15 cellular contexts compared by ENCODE assay signal in genomic region chr3:63687569-63688233, GRCh38.
A peak's percentile ranks its signal among the peaks of the same experiment; 100 is the strongest.
DNase-seq lines count a peak whose midpoint lies in the region; ATAC-seq and TF ChIP-seq lines count a peak whose summit lies in the region.
"Had no signal": no experiment of that assay in that cellular context is flagged by ENCODE, and none has a peak within 500 bp of the region (broad histone marks: within the 10 kb centered on the region; RNA-seq: fewer than 3 reads in every experiment).

No MANE protein-coding gene starts in this region.

- peak; percentile 51 for ATAC-seq in GM21717 (IDR thresholded peaks at IDR 0.05; ENCODE audit: unreplicated experiment)
- no peak for ATAC-seq in HG02973 (IDR thresholded peaks at IDR 0.05; ENCODE audit: unreplicated experiment)
- ATAC-seq: activated CD4-positive, alpha-beta T cell treated with anti-CD3 and anti-CD28 coated beads for 36 hours; lower lobe of right lung had no signal

- peak; percentile 67 for DNase-seq in NCI-H146 treated with DMSO at 0.1 percent for 48 hours (lab: John Stamatoyannopoulos, UW; ENCODE audit: unreplicated experiment)
- DNase-seq in brain microvascular endothelial cell = peak; percentile 6
- peak; percentile 9 for DNase-seq in retinal pigment epithelial cell (ENCODE audit: low read depth)
- no peak for DNase-seq in HPDE6-E6E7 (ENCODE audit: extremely low spot score)
- DNase-seq in effector memory CD4-positive, alpha-beta T cell = no peak
- DNase-seq: activated CD4-positive, alpha-beta T cell treated with anti-CD3 and anti-CD28 coated beads for 36 hours; activated effector memory CD4-positive, alpha-beta T cell treated with anti-CD3 and anti-CD28 coated beads, Interleukin-2, amount 50 U/mL, for 16 hours; central memory CD4-positive, alpha-beta T cell; effector CD8-positive, alpha-beta T cell; head of caudate nucleus; lower lobe of right lung; NK-92 treated with Interleukin-12 subunit alpha and Interleukin-12 subunit beta, amount 100 ng/mL, for 24 hours had no signal

- in situ Hi-C loops in brain microvascular endothelial cell (cut with HindIII; ENCODE audit: low pct_ligation_motif_present, low sequenced_read_pairs) = no loop called here

- H3K4me1 ChIP-seq in effector memory CD4-positive, alpha-beta T cell (ENCODE audit: control insufficient read depth, insufficient read depth, low read length, poor library complexity, severe bottlenecking) = no peaks in the 10 kb centered on the region
- H3K4me1 ChIP-seq: lower lobe of right lung, parathyroid adenoma had no signal

- no peaks in the 10 kb centered on the region for H3K9me3 ChIP-seq in effector memory CD4-positive, alpha-beta T cell (ENCODE audit: control insufficient read depth, low read length)
- H3K9me3 ChIP-seq: lower lobe of right lung had no signal

- no peaks in the 10 kb centered on the region for H3K36me3 ChIP-seq in brain microvascular endothelial cell (replicated peaks)
- no peaks in the 10 kb centered on the region for H3K36me3 ChIP-seq in effector memory CD4-positive, alpha-beta T cell (ENCODE audit: control insufficient read depth, insufficient read depth, low read length)
- H3K36me3 ChIP-seq: lower lobe of right lung had no signal

- no peak overlapping the region for H3K4me3 ChIP-seq in brain microvascular endothelial cell (ENCODE audit: low read depth, low read length)
- H3K4me3 ChIP-seq in retinal pigment epithelial cell (ENCODE audit: low read length) = no peak overlapping the region
- no peak overlapping the region for H3K4me3 ChIP-seq in effector memory CD4-positive, alpha-beta T cell (ENCODE audit: insufficient read depth, low read depth, low read length, poor library complexity, severe bottlenecking)
- H3K4me3 ChIP-seq: lower lobe of right lung had no signal

- H3K27ac ChIP-seq in brain microvascular endothelial cell = no peak overlapping the region
- no peak overlapping the region for H3K27ac ChIP-seq in effector memory CD4-positive, alpha-beta T cell (ENCODE audit: insufficient read depth, low read length, poor library complexity, severe bottlenecking)
- H3K27ac ChIP-seq: lower lobe of right lung, parathyroid adenoma had no signal

- TF ChIP-seq CTCF in brain microvascular endothelial cell (IDR thresholded peaks at IDR 0.05; ENCODE audit: low read depth, low read length, missing control alignments) (no peak), retinal pigment epithelial cell (conservative IDR thresholded peaks at IDR 0.05; ENCODE audit: low read depth, low read length) (no peak)

- H3K27me3 ChIP-seq in brain microvascular endothelial cell (replicated peaks) = no peaks in the 10 kb centered on the region
- H3K27me3 ChIP-seq in effector memory CD4-positive, alpha-beta T cell (replicated peaks; ENCODE audit: control insufficient read depth, insufficient read depth, low read length, poor library complexity, severe bottlenecking) = no peaks in the 10 kb centered on the region

Comparison
In these comparisons a context has a peak if more than half of its experiments do, and no peak if none do; other contexts are left out.
1. DNase-seq: peak in NCI-H146 treated with DMSO at 0.1 percent for 48 hours (single experiment), brain microvascular endothelial cell (single experiment) and retinal pigment epithelial cell (single experiment); none in HPDE6-E6E7 (single experiment) and effector memory CD4-positive, alpha-beta T cell (0 of 3).